In the genomic region with DNA sequence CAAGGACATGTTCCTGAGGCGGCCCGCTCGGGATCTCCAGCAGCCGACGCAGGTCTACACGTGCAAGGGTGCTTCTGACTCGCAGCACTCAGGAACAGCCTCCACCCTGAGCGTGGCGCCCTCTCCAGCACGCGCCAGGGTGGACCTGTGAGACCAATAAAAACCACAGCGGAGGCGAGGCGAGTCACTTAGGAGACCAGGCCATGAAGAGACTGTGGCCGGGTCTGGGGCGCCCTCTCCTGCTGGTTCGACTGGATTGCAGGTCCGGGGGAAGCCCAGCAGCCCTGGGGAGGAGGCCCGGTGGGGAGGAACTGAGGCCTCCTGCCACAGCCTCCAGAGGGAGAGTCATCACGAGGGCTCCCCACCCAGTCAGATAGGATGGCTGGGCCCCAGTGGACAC, we compare ENCODE assay signal across 6 cellular contexts. TPM values are rescaled to one million over a fixed set of nuclear protein-coding genes. Genes with fewer than 3 reads are reported as not detected.
A peak's percentile ranks its signal among the peaks of the same experiment; 100 is the strongest.
DNase-seq lines count a peak whose midpoint lies in the region; ATAC-seq and TF ChIP-seq lines count a peak whose summit lies in the region.
"Not testable (repeated sequence)": the region's sequence is repeated elsewhere in the genome, so short reads cannot be mapped to it uniquely, and the experiment has no call there.

No MANE protein-coding gene starts in this region.

- not testable (repeated sequence) for TF ChIP-seq EP300 in gastroesophageal sphincter (IDR thresholded peaks at IDR 0.05)

- not testable (repeated sequence) for H3K4me1 ChIP-seq in CD8-positive, alpha-beta T cell (ENCODE audit: insufficient read depth, low read length)
- peaks cover 0 to 16% (median 0%) of the 10 kb centered on the region in 3 donors for H3K4me1 ChIP-seq in gastroesophageal sphincter

- not testable (repeated sequence) for H3K4me1 Mint-ChIP-seq in CD8-positive, alpha-beta T cell (ENCODE audit: low read depth); activated CD4-positive, alpha-beta T cell treated with anti-CD3 and anti-CD28 coated beads for 36 hours
- peaks cover 0 to 10% of the 10 kb centered on the region in 2 donors for H3K4me1 Mint-ChIP-seq in natural killer cell treated with Interleukin-12 subunit alpha and Interleukin-12 subunit beta and Interleukin-15 and Interleukin-18, amount 100 ng/mL, for 72 hours (ENCODE audit: low read depth in 2 of 2)

- not testable (repeated sequence) for H3K36me3 Mint-ChIP-seq in CD8-positive, alpha-beta T cell; activated CD4-positive, alpha-beta T cell treated with anti-CD3 and anti-CD28 coated beads for 36 hours (ENCODE audit: low read depth); natural killer cell treated with Interleukin-12 subunit alpha and Interleukin-12 subunit beta and Interleukin-15 and Interleukin-18, amount 100 ng/mL, for 72 hours

- CTCF ChIA-PET in CD8-positive, alpha-beta T cell (lab: Charles Lee); activated CD4-positive, alpha-beta T cell treated with anti-CD3 and anti-CD28 coated beads for 36 hours (lab: Charles Lee): not testable (repeated sequence)

- TF ChIP-seq POLR2A in gastroesophageal sphincter (IDR thresholded peaks at IDR 0.05): not testable (repeated sequence)

- H3K9me3 Mint-ChIP-seq in CD8-positive, alpha-beta T cell; activated CD4-positive, alpha-beta T cell treated with anti-CD3 and anti-CD28 coated beads for 36 hours (ENCODE audit: low read depth); natural killer cell treated with Interleukin-12 subunit alpha and Interleukin-12 subunit beta and Interleukin-15 and Interleukin-18, amount 100 ng/mL, for 72 hours: not testable (repeated sequence)

- H3K27ac Mint-ChIP-seq in CD8-positive, alpha-beta T cell; activated CD4-positive, alpha-beta T cell treated with anti-CD3 and anti-CD28 coated beads for 36 hours; natural killer cell treated with Interleukin-12 subunit alpha and Interleukin-12 subunit beta and Interleukin-15 and Interleukin-18, amount 100 ng/mL, for 72 hours: not testable (repeated sequence)

- not testable (repeated sequence) for H3K27ac ChIP-seq in CD8-positive, alpha-beta T cell (ENCODE audit: low read depth, low read length); gastroesophageal sphincter

- intact Hi-C loops in CD8-positive, alpha-beta T cell (cut with DNase I, micrococcal nuclease); activated CD4-positive, alpha-beta T cell treated with anti-CD3 and anti-CD28 coated beads for 36 hours (cut with DNase I, micrococcal nuclease): not testable (repeated sequence)

- H3K4me3 Mint-ChIP-seq in CD8-positive, alpha-beta T cell; activated CD4-positive, alpha-beta T cell treated with anti-CD3 and anti-CD28 coated beads for 36 hours; natural killer cell treated with Interleukin-12 subunit alpha and Interleukin-12 subunit beta and Interleukin-15 and Interleukin-18, amount 100 ng/mL, for 72 hours: not testable (repeated sequence)

- not testable (repeated sequence) for TF ChIP-seq CTCF in CD8-positive, alpha-beta T cell (IDR thresholded peaks at IDR 0.05); gastroesophageal sphincter (IDR thresholded peaks at IDR 0.05)

- POLR2A ChIA-PET in CD8-positive, alpha-beta T cell (lab: Charles Lee); activated CD4-positive, alpha-beta T cell treated with anti-CD3 and anti-CD28 coated beads for 36 hours (lab: Charles Lee): not testable (repeated sequence)

- peak; percentile 17 for ATAC-seq in CD8-positive, alpha-beta T cell
- ATAC-seq in GM21423 (IDR thresholded peaks at IDR 0.05; ENCODE audit: unreplicated experiment) (peak; percentile 35), HG03135 (IDR thresholded peaks at IDR 0.05; ENCODE audit: unreplicated experiment) (peak; percentile 32), gastroesophageal sphincter (peak; percentile 26)
- ATAC-seq in activated CD4-positive, alpha-beta T cell treated with anti-CD3 and anti-CD28 coated beads for 36 hours: peak; percentile 48
- peak; percentile 64 to 71 for ATAC-seq in natural killer cell treated with Interleukin-12 subunit alpha and Interleukin-12 subunit beta and Interleukin-15 and Interleukin-18, amount 100 ng/mL, for 72 hours

- not testable (repeated sequence) for H3K27me3 Mint-ChIP-seq in CD8-positive, alpha-beta T cell (ENCODE audit: low read depth); activated CD4-positive, alpha-beta T cell treated with anti-CD3 and anti-CD28 coated beads for 36 hours; natural killer cell treated with Interleukin-12 subunit alpha and Interleukin-12 subunit beta and Interleukin-15 and Interleukin-18, amount 100 ng/mL, for 72 hours

- WGBS in gastroesophageal sphincter (ENCODE audit: low coverage in 1 of 2), 2 donors: no CpG with 5 or more reads among the region's 20 CpGs

- not testable (repeated sequence) for H3K36me3 ChIP-seq in CD8-positive, alpha-beta T cell (ENCODE audit: insufficient read depth, low read length); gastroesophageal sphincter

- not testable (repeated sequence) for DNase-seq in CD8-positive, alpha-beta T cell; activated CD4-positive, alpha-beta T cell treated with anti-CD3 and anti-CD28 coated beads for 36 hours; natural killer cell treated with Interleukin-12 subunit alpha and Interleukin-12 subunit beta and Interleukin-15 and Interleukin-18, amount 100 ng/mL, for 72 hours (ENCODE audit: low spot score)

- not testable (repeated sequence) for H3K27me3 ChIP-seq in CD8-positive, alpha-beta T cell (ENCODE audit: insufficient read depth, low read length); gastroesophageal sphincter

- H3K9me3 ChIP-seq in CD8-positive, alpha-beta T cell (ENCODE audit: low read length); gastroesophageal sphincter: not testable (repeated sequence)

- not testable (repeated sequence) for H3K4me3 ChIP-seq in CD8-positive, alpha-beta T cell (ENCODE audit: low read depth, low read length); gastroesophageal sphincter

RNA-seq across cellular contexts. Expression of gene EMD, which starts 9.0 kb away (rescaled TPM):
- total RNA-seq in CD8-positive, alpha-beta T cell: 100 to 1,000 TPM; 176 TPM
- total RNA-seq in activated CD4-positive, alpha-beta T cell treated with anti-CD3 and anti-CD28 coated beads for 36 hours: 10 to 100 TPM; 75.9 to 89.4 TPM
- 10 to 100 TPM; 41.0 to 58.6 (median 50.6) TPM for total RNA-seq in gastroesophageal sphincter
- total RNA-seq in natural killer cell treated with Interleukin-12 subunit alpha and Interleukin-12 subunit beta and Interleukin-15 and Interleukin-18, amount 100 ng/mL, for 72 hours: 10 to 100 TPM; 49.2 to 61.9 TPM

RNA-seq across cellular contexts. Expression of gene RPL10, which starts 10.1 kb away (rescaled TPM):
- 1,000 to 10,000 TPM; 6,105 to 6,263 TPM for total RNA-seq in CD8-positive, alpha-beta T cell
- 1,000 to 10,000 TPM; 1,286 to 2,705 TPM for total RNA-seq in activated CD4-positive, alpha-beta T cell treated with anti-CD3 and anti-CD28 coated beads for 36 hours
- total RNA-seq in gastroesophageal sphincter: 1,000 to 10,000 TPM; 3,970 to 7,427 (median 5,392) TPM
- 1,000 to 10,000 TPM; 1,953 to 2,194 TPM for total RNA-seq in natural killer cell treated with Interleukin-12 subunit alpha and Interleukin-12 subunit beta and Interleukin-15 and Interleukin-18, amount 100 ng/mL, for 72 hours

RNA-seq across cellular contexts. Expression of gene FLNA, which starts 13.7 kb away (rescaled TPM):
- total RNA-seq in CD8-positive, alpha-beta T cell: 1,000 to 10,000 TPM; 1,274 to 1,333 TPM
- total RNA-seq in activated CD4-positive, alpha-beta T cell treated with anti-CD3 and anti-CD28 coated beads for 36 hours: 1,000 to 10,000 TPM in 1 of 2 experiments, 100 to 1,000 TPM in 1; 891 to 1,083 TPM
- total RNA-seq in gastroesophageal sphincter: over 10,000 TPM in 1 of 4 donors, 1,000 to 10,000 TPM in 3; 7,815 to 15,318 (median 8,757) TPM
- total RNA-seq in natural killer cell treated with Interleukin-12 subunit alpha and Interleukin-12 subunit beta and Interleukin-15 and Interleukin-18, amount 100 ng/mL, for 72 hours: 100 to 1,000 TPM; 574 to 727 TPM

RNA-seq across cellular contexts. Expression of gene DNASE1L1, which starts 21.0 kb away (rescaled TPM):
- total RNA-seq in CD8-positive, alpha-beta T cell: 10 to 100 TPM; 19.3 to 19.7 TPM
- 10 to 100 TPM; 12.6 to 13.4 TPM for total RNA-seq in activated CD4-positive, alpha-beta T cell treated with anti-CD3 and anti-CD28 coated beads for 36 hours
- total RNA-seq in gastroesophageal sphincter: 10 to 100 TPM; 11.1 to 29.3 (median 22.3) TPM
- 10 to 100 TPM; 12.4 to 14.6 TPM for total RNA-seq in natural killer cell treated with Interleukin-12 subunit alpha and Interleukin-12 subunit beta and Interleukin-15 and Interleukin-18, amount 100 ng/mL, for 72 hours

RNA-seq across cellular contexts. Expression of gene TAFAZZIN, which starts 23.2 kb away (rescaled TPM):
- total RNA-seq in CD8-positive, alpha-beta T cell: 10 to 100 TPM; 48.9 to 52.3 TPM
- total RNA-seq in activated CD4-positive, alpha-beta T cell treated with anti-CD3 and anti-CD28 coated beads for 36 hours: 10 to 100 TPM; 43.8 to 49.0 TPM
- 10 to 100 TPM; 11.7 to 54.5 (median 24.4) TPM for total RNA-seq in gastroesophageal sphincter
- 10 to 100 TPM; 47.4 to 73.7 TPM for total RNA-seq in natural killer cell treated with Interleukin-12 subunit alpha and Interleukin-12 subunit beta and Interleukin-15 and Interleukin-18, amount 100 ng/mL, for 72 hours

Comparison
In these comparisons a context has a peak if more than half of its experiments do, and no peak if none do; other contexts are left out.
1. ATAC-seq: peak in every context shown above with its lines; median percentile 68 in natural killer cell treated with Interleukin-12 subunit alpha and Interleukin-12 subunit beta and Interleukin-15 and Interleukin-18, amount 100 ng/mL, for 72 hours; 48 in activated CD4-positive, alpha-beta T cell treated with anti-CD3 and anti-CD28 coated beads for 36 hours; 35 in GM21423; 32 in HG03135; 26 in gastroesophageal sphincter; 17 in CD8-positive, alpha-beta T cell.
2. RNA of gene FLNA, which starts 13.7 kb away (total RNA-seq): 7,815 to 15,318 TPM in gastroesophageal sphincter; 1,274 to 1,333 TPM in CD8-positive, alpha-beta T cell, 891 to 1,083 TPM in activated CD4-positive, alpha-beta T cell treated with anti-CD3 and anti-CD28 coated beads for 36 hours and 574 to 727 TPM in natural killer cell treated with Interleukin-12 subunit alpha and Interleukin-12 subunit beta and Interleukin-15 and Interleukin-18, amount 100 ng/mL, for 72 hours; every median in the first group is over 4 times any median in the second.